11 cellular contexts compared by ENCODE assay signal in the genomic region with DNA sequence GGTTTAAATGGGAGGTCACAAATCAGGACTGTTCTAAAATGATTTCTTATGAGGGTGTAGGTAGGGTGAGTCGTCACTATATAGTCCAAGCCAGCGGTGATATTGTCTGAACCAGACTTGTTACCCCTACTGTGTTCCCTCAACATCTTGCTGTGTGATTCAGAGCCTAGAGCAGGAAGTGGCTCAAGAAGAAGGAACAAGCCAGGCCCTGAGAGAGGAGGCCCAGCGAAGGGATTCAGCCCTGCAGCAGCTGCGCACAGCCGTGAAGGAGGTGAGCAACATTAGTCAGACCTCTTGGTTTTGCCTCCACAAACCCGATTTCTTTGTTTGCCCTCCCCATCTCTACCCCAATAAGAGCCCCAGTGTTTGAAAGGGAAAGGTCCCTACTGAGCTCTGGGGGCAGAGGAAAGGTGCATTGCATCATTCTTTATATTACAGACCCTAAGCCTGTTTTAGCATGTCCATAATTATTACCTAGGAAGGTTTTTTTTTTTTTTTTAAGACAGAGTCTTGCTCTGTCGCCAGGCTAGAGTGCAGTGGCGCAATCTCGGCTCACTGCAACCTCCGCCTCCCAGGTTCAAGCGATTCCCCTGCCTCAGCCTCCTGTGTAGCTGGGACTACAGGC. TPM values are rescaled to one million over a fixed set of nuclear protein-coding genes. Genes with fewer than 3 reads are reported as not detected.
A peak's percentile ranks its signal among the peaks of the same experiment; 100 is the strongest.
DNase-seq lines count a peak whose midpoint lies in the region; ATAC-seq and TF ChIP-seq lines count a peak whose summit lies in the region.
"Had no signal": no experiment of that assay in that cellular context is flagged by ENCODE, and none has a peak within 500 bp of the region (broad histone marks: within the 10 kb centered on the region; RNA-seq: fewer than 3 reads in every experiment).

No MANE protein-coding gene starts in this region.

- DNase-seq in Kasumi-1 (lab: John Stamatoyannopoulos, UW), result peak; percentile 74 to 78
- DNase-seq in left lung, result peak; percentile 49 to 85
- DNase-seq in NCI-H2029 treated with DMSO at 0.1 percent for 48 hours (lab: John Stamatoyannopoulos, UW), result no peak
- DNase-seq: NCI-H2081 treated with DMSO at 0.1 percent for 48 hours had no signal

- peaks cover 28% of the 10 kb centered on the region for H3K36me3 Mint-ChIP-seq in activated naive CD8-positive, alpha-beta T cell

- intact Hi-C loops in left lung (cut with DNase I), result no loop called here

- H3K27ac ChIP-seq in ACC112 (ENCODE audit: low read depth, low read length) (peak overlapping the region; percentile 89), left lung (peak overlapping the region; percentile 94 to 98)

- peaks cover 2% of the 10 kb centered on the region for H3K9me3 Mint-ChIP-seq in activated naive CD8-positive, alpha-beta T cell (ENCODE audit: low read depth)
- H3K9me3 Mint-ChIP-seq: activated naive CD4-positive, alpha-beta T cell treated with anti-CD3 and anti-CD28 coated beads, Interleukin-2, amount 50 U/mL, for 24 hours had no signal

- no peaks in the 10 kb centered on the region for H3K27me3 Mint-ChIP-seq in activated naive CD8-positive, alpha-beta T cell
- H3K27me3 Mint-ChIP-seq: activated naive CD4-positive, alpha-beta T cell treated with anti-CD3 and anti-CD28 coated beads, Interleukin-2, amount 50 U/mL, for 24 hours had no signal

- H3K79me2 ChIP-seq in ACC112 (ENCODE audit: control insufficient read depth, insufficient read depth, low read length, unreplicated experiment), result peaks cover 4% of the 10 kb centered on the region

- H3K4me3 Mint-ChIP-seq in activated naive CD8-positive, alpha-beta T cell, result no peak overlapping the region

- H3K9me3 ChIP-seq in left lung, result no peaks in the 10 kb centered on the region

- peaks cover 54% of the 10 kb centered on the region for H3K4me1 ChIP-seq in ACC112 (ENCODE audit: control insufficient read depth, insufficient read depth, low read length, unreplicated experiment)
- H3K4me1 ChIP-seq in left lung, result peaks cover 42 to 56% of the 10 kb centered on the region in 2 donors

- H3K36me3 ChIP-seq in ACC112 (ENCODE audit: insufficient read depth, low read length) (peaks cover 18% of the 10 kb centered on the region; the same call in 1 of the 2 replicates), left lung (peaks cover 0 to 24% of the 10 kb centered on the region in 2 donors)

- H3K27me3 ChIP-seq in ACC112 (ENCODE audit: insufficient read depth, low read length) (no peaks in the 10 kb centered on the region), left lung (no peaks in the 10 kb centered on the region)

- H3K27ac Mint-ChIP-seq in activated naive CD8-positive, alpha-beta T cell, result peak overlapping the region; percentile 51

- TF ChIP-seq CTCF in left lung (IDR thresholded peaks at IDR 0.05), result no peak

- no peak overlapping the region for H3K4me3 ChIP-seq in ACC112 (ENCODE audit: low read depth, low read length)
- H3K4me3 ChIP-seq in left lung, result no peak overlapping the region

- no peak overlapping the region for H2AFZ ChIP-seq in ACC112 (ENCODE audit: low read length, unreplicated experiment)

- peaks cover 51% of the 10 kb centered on the region for H3K4me1 Mint-ChIP-seq in activated naive CD8-positive, alpha-beta T cell (ENCODE audit: low read depth)

- no peak for ATAC-seq in left lung
- ATAC-seq in HG02870 (IDR thresholded peaks at IDR 0.05; ENCODE audit: unreplicated experiment), result no peak
- no peak for ATAC-seq in GM19467 (IDR thresholded peaks at IDR 0.05; ENCODE audit: unreplicated experiment)
- ATAC-seq in HG03039 (IDR thresholded peaks at IDR 0.05; ENCODE audit: unreplicated experiment), result no peak

RNA-seq across cellular contexts. Expression of a gene that starts 5.0 kb away (rescaled TPM):
- 100 to 1,000 TPM; 210 to 347 TPM for total RNA-seq in left lung

RNA-seq across cellular contexts. Expression of a gene that starts 31.5 kb away (rescaled TPM):
- 10 to 100 TPM; 24.0 to 43.1 TPM for total RNA-seq in left lung

RNA-seq across cellular contexts. Expression of a gene that starts 40.9 kb away (rescaled TPM):
- total RNA-seq in left lung, result 10 to 100 TPM; 12.1 to 13.6 TPM

RNA-seq across cellular contexts. Expression of a gene that starts 42.8 kb away (rescaled TPM):
- 100 to 1,000 TPM in 1 of 2 donors, 10 to 100 TPM in 1; 96.7 to 170 TPM for total RNA-seq in left lung
- total RNA-seq: lung microvascular endothelial cell had no signal
